30 cellular contexts compared by ENCODE assay signal in the genomic region with DNA sequence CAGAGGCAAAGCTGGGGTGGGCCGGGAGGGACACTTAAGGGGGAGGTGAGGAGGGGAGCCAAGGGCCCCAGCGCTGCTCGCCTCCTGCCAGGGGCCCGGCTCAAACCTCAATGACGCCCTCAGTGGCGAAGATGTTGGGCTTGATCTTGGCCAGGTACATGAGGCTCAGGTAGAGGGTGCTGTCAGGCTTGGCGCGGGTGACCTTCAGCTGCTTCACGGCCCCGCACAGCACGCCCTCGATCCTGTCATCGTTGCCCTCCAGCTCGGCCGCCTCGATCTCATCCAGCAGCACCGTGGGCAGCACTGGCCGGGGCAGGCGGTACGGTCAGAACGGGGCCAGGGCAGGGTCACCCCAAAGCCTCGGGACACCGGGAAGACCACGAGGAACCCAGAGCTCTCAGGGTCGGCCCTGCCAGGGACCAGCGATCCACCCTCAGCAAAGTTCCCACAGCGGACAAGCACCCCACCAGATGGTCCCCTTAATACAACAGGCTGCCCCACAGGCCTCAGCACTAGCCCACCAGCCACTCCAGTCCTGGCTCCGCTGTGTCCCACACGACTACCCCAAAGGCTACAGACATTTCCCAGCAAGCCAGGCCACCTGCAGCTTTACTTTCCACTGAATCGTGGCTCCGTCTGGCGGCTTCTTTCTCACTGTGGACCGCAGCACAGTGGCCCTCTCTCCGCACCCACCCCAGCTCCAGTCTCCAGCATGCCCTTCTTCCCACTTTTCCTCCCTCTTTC. TPM values are rescaled to one million over a fixed set of nuclear protein-coding genes. Genes with fewer than 3 reads are reported as not detected.
"Had no signal": no experiment of that assay in that cellular context is flagged by ENCODE, and none has a peak within 500 bp of the region (broad histone marks: within the 10 kb centered on the region; RNA-seq: fewer than 3 reads in every experiment).

No MANE protein-coding gene starts in this region.

- H3K36me3 ChIP-seq: neural progenitor cell had no signal

- H3K9me3 Mint-ChIP-seq: activated naive CD4-positive, alpha-beta T cell treated with anti-CD3 and anti-CD28 coated beads, Interleukin-2, amount 50 U/mL, for 72 hours; activated T-cell treated with anti-CD3 and anti-CD28 coated beads, Interleukin-2, amount 50 U/mL, for 4 hours; activated T-helper 17 cell treated with anti-CD3 and anti-CD28 coated beads, Interleukin-2, amount 50 U/mL, for 72 hours; memory B cell; neural progenitor cell; stimulated activated memory B cell treated with anti-CD40 and anti-IgM and Interleukin-4, amounts not matched to agents 10 μg/mL and 1 μg/mL and 100 μg/mL, for 72 hours; stimulated activated naive CD8-positive, alpha-beta T cell treated with anti-CD3 and anti-CD28 coated beads, Interleukin-15, amount 100 ng/mL, for 72 hours; type B pancreatic cell had no signal

- H3K36me3 Mint-ChIP-seq: type B pancreatic cell had no signal

- H3K9me3 ChIP-seq: adrenal gland, body of pancreas, right lobe of liver, vagina had no signal

- H3K27ac ChIP-seq: adrenal gland, body of pancreas, coronary artery, dorsolateral prefrontal cortex, hepatocyte, neural progenitor cell, right lobe of liver, vagina had no signal

- DNase-seq: activated CD4-positive, alpha-beta T cell treated with anti-CD3 and anti-CD28 coated beads for 48 hours; activated CD4-positive, alpha-beta T cell treated with anti-CD3 and anti-CD28 coated beads, Interleukin-2, amount 50 U/mL, for 48 hours; activated gamma-delta T cell treated with Interleukin-2 at 50 U/mL for 16 hours; activated T-cell treated with anti-CD3 and anti-CD28 coated beads, Interleukin-2, amount 50 U/mL, for 4 hours; adrenal gland; body of pancreas; dorsolateral prefrontal cortex; effector memory CD4-positive, alpha-beta T cell; glutamatergic neuron; islet precursor cell; left colon; midbrain; naive thymus-derived CD4-positive, alpha-beta T cell; posterior cingulate gyrus; right lobe of liver; stimulated activated CD4-positive, alpha-beta T cell treated with anti-CD3 and anti-CD28 coated beads, Interleukin-4, amount 100 ng/mL, for 24 hours; stimulated activated naive CD8-positive, alpha-beta T cell treated with anti-CD3 and anti-CD28 coated beads, Interleukin-15, amount 100 ng/mL, for 72 hours; substantia nigra had no signal

- H3K27me3 Mint-ChIP-seq: activated T-helper 17 cell treated with anti-CD3 and anti-CD28 coated beads, Interleukin-2, amount 50 U/mL, for 72 hours; memory B cell; naive thymus-derived CD4-positive, alpha-beta T cell; stimulated activated memory B cell treated with anti-CD40 and anti-IgM and Interleukin-4, amounts not matched to agents 10 μg/mL and 1 μg/mL and 100 μg/mL, for 72 hours; stimulated activated naive CD8-positive, alpha-beta T cell treated with anti-CD3 and anti-CD28 coated beads, Interleukin-15, amount 100 ng/mL, for 72 hours; type B pancreatic cell had no signal

- H2AFZ ChIP-seq: hepatocyte, neural progenitor cell had no signal

- H3K4me2 ChIP-seq: hepatocyte, neural progenitor cell had no signal

- H3K4me3 Mint-ChIP-seq: activated T-cell treated with anti-CD3 and anti-CD28 coated beads, Interleukin-2, amount 50 U/mL, for 4 hours; activated T-helper 17 cell treated with anti-CD3 and anti-CD28 coated beads, Interleukin-2, amount 50 U/mL, for 72 hours; memory B cell; neural progenitor cell; stimulated activated memory B cell treated with anti-CD40 and anti-IgM and Interleukin-4, amounts not matched to agents 10 μg/mL and 1 μg/mL and 100 μg/mL, for 72 hours; stimulated activated naive CD8-positive, alpha-beta T cell treated with anti-CD3 and anti-CD28 coated beads, Interleukin-15, amount 100 ng/mL, for 72 hours; type B pancreatic cell had no signal

- FAIRE-seq: frontal cortex had no signal

- ATAC-seq: activated naive CD4-positive, alpha-beta T cell treated with anti-CD3 and anti-CD28 coated beads, Interleukin-2, amount 50 U/mL, for 72 hours; activated T-cell treated with anti-CD3 and anti-CD28 coated beads, Interleukin-2, amount 50 U/mL, for 4 hours; activated T-helper 17 cell treated with anti-CD3 and anti-CD28 coated beads, Interleukin-2, amount 50 U/mL, for 72 hours; body of pancreas; left colon; naive thymus-derived CD4-positive, alpha-beta T cell; right lobe of liver; stimulated activated memory B cell treated with anti-CD40 and anti-IgM and Interleukin-4, amounts not matched to agents 10 μg/mL and 1 μg/mL and 100 μg/mL, for 72 hours; stimulated activated naive CD8-positive, alpha-beta T cell treated with anti-CD3 and anti-CD28 coated beads, Interleukin-15, amount 100 ng/mL, for 72 hours had no signal

- H3K27ac Mint-ChIP-seq: activated naive CD4-positive, alpha-beta T cell treated with anti-CD3 and anti-CD28 coated beads, Interleukin-2, amount 50 U/mL, for 72 hours; activated T-helper 17 cell treated with anti-CD3 and anti-CD28 coated beads, Interleukin-2, amount 50 U/mL, for 72 hours; memory B cell; naive thymus-derived CD4-positive, alpha-beta T cell; neural progenitor cell; stimulated activated memory B cell treated with anti-CD40 and anti-IgM and Interleukin-4, amounts not matched to agents 10 μg/mL and 1 μg/mL and 100 μg/mL, for 72 hours; type B pancreatic cell had no signal

- H3K27me3 ChIP-seq: adrenal gland, body of pancreas, dorsolateral prefrontal cortex, hepatocyte, neural progenitor cell, right lobe of liver, vagina had no signal

- H3K9ac ChIP-seq: neural progenitor cell had no signal

- H3K4me3 ChIP-seq: adrenal gland, body of pancreas, coronary artery, dorsolateral prefrontal cortex, hepatocyte, neural progenitor cell, right lobe of liver, vagina had no signal

RNA-seq across cellular contexts. Expression of a gene that starts 55.8 kb away (rescaled TPM):
- total RNA-seq: activated CD8-positive, alpha-beta memory T cell treated with anti-CD3 and anti-CD28 coated beads for 36 hours; activated T-helper 17 cell treated with anti-CD3 and anti-CD28 coated beads, Interleukin-2, amount 50 U/mL, for 72 hours; frontal cortex; skeletal muscle tissue had no signal
